Comparison of ENCODE assay signal across 16 cellular contexts in the genomic region with DNA sequence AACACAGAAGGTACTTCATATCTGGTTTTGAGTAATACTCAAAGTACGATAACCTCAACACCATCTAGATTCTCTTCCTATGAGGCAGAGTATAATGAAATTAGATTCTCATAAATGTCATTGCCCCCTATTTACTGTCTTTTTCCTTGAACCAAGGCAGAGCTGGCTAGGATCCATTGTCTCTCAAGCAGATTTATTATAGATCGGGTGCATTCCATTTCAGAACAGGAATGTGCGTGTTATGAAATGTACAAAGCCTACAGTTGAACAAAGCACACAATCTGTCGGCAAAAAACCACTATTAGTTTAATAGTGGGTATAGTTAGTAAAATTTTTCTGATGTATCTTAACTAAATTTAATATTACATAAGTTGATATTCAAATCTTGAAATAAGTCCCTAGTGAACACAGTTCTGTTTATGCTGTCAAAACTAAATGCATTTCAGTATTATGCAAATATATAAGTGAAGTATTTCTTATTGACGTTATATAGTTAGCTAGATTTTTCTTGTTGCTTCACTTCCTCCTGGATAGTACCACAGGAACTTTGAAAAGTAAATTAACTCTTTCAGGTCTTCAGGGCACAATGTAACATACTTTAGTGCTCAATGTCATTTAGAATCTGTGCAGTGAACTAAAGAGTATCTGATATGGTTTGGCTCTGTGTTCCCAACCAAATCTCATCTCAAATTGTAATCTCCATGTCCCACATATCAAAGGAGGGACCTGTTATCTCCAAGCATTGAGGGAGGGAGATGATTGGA.
DNase-seq lines count a peak whose midpoint lies in the region; FAIRE-seq and TF ChIP-seq lines count a peak whose summit lies in the region.
"Had no signal": no experiment of that assay in that cellular context is flagged by ENCODE, and none has a peak within 500 bp of the region (broad histone marks: within the 10 kb centered on the region; RNA-seq: fewer than 3 reads in every experiment).

No MANE protein-coding gene starts in this region.

- H3K36me3 ChIP-seq in kidney (ENCODE audit: control insufficient read depth in 1 of 2, insufficient read depth in 2 of 2, low read length in 2 of 2) = no peaks in the 10 kb centered on the region
- H3K36me3 ChIP-seq in MM.1S (replicated peaks; ENCODE audit: insufficient read depth, low read length) = no peaks in the 10 kb centered on the region
- H3K36me3 ChIP-seq: left ventricle myocardium inferior had no signal

- H3K4me3 Mint-ChIP-seq in brain = no peak overlapping the region
- H3K4me3 Mint-ChIP-seq in endothelial cell (ENCODE audit: unreplicated experiment) = no peak overlapping the region
- H3K4me3 Mint-ChIP-seq: activated CD4-positive, alpha-beta T cell treated with anti-CD3 and anti-CD28 coated beads, Interleukin-2, amount 10 ng/mL, durations not matched to agents 24 days and 14 days had no signal

- TF ChIP-seq RAD21 in Ishikawa (IDR thresholded peaks at IDR 0.05; ENCODE audit: low read depth) = no peak

- H3K79me2 ChIP-seq in MM.1S (ENCODE audit: low read length) = no peaks in the 10 kb centered on the region

- H3K4me3 ChIP-seq in kidney (ENCODE audit: low read length in 2 of 2) = peak overlapping the region; percentile 3 to 10
- no peak overlapping the region for H3K4me3 ChIP-seq in MM.1S (ENCODE audit: low read length)
- H3K4me3 ChIP-seq: left ventricle myocardium inferior, PC-9, testis had no signal

- TF ChIP-seq CTCF in brain (conservative IDR thresholded peaks at IDR 0.05) (no peak), kidney (IDR thresholded peaks at IDR 0.05; ENCODE audit: borderline replicate concordance, extremely low read depth, insufficient read depth) (no peak), MM.1S (IDR thresholded peaks at IDR 0.05; ENCODE audit: low read length) (no peak), endothelial cell (IDR thresholded peaks at IDR 0.05; ENCODE audit: unreplicated experiment) (no peak)

- H3K36me3 Mint-ChIP-seq in brain (no peaks in the 10 kb centered on the region), endothelial cell (ENCODE audit: low read depth, unreplicated experiment) (no peaks in the 10 kb centered on the region)

- H3K4me1 ChIP-seq in kidney (ENCODE audit: control insufficient read depth in 1 of 2, insufficient read depth in 1 of 2, low read depth in 1 of 2, low read length in 2 of 2) = peaks cover 14 to 40% of the 10 kb centered on the region in 2 donors
- no peaks in the 10 kb centered on the region for H3K4me1 ChIP-seq in MM.1S (ENCODE audit: low read length)

- H3K27ac Mint-ChIP-seq in brain (peak overlapping the region in 3 of 5 experiments; percentile 14 to 43 (median 40)), endothelial cell (ENCODE audit: unreplicated experiment) (no peak overlapping the region)
- H3K27ac Mint-ChIP-seq: activated CD4-positive, alpha-beta T cell treated with anti-CD3 and anti-CD28 coated beads, Interleukin-2, amount 10 ng/mL, durations not matched to agents 24 days and 14 days had no signal

- H3K9me2 ChIP-seq in MM.1S (replicated peaks; ENCODE audit: insufficient read depth, low read length) = no peaks in the 10 kb centered on the region

- no peak for DNase-seq in kidney
- DNase-seq in urothelium cell line (ENCODE audit: low spot score) = peak; percentile 18
- no peak for DNase-seq in MM.1S
- DNase-seq in endothelial cell (ENCODE audit: low spot score) = no peak
- no peak for DNase-seq in cortex of kidney (lab: John Stamatoyannopoulos, UW)
- DNase-seq: activated CD4-positive, alpha-beta T cell treated with anti-CD3 and anti-CD28 coated beads, Interleukin-2, amount 10 ng/mL, durations not matched to agents 24 days and 14 days; activated T-cell treated with anti-CD3 and anti-CD28 coated beads, Interleukin-2, amount 50 U/mL, for 48 hours; amygdala; effector memory CD4-positive, alpha-beta T cell; left ventricle myocardium inferior; NCI-H1105; PC-9; T-helper 2 cell; testis had no signal

- H3K27me3 Mint-ChIP-seq in brain (no peaks in the 10 kb centered on the region), endothelial cell (ENCODE audit: unreplicated experiment) (no peaks in the 10 kb centered on the region)

- FAIRE-seq in kidney (lab: Jason Lieb, UNC) = peak; percentile 64
- no peak for FAIRE-seq in urothelium cell line (lab: Jason Lieb, UNC)

- H3K9me3 Mint-ChIP-seq in brain (peaks cover 0 to 2% (median 0%) of the 10 kb centered on the region in 5 experiments), endothelial cell (ENCODE audit: unreplicated experiment) (no peaks in the 10 kb centered on the region)
- H3K9me3 Mint-ChIP-seq: activated CD4-positive, alpha-beta T cell treated with anti-CD3 and anti-CD28 coated beads, Interleukin-2, amount 10 ng/mL, durations not matched to agents 24 days and 14 days had no signal

- H4K20me1 ChIP-seq in MM.1S (ENCODE audit: insufficient read depth, low read length) = no peaks in the 10 kb centered on the region

- TF ChIP-seq EP300 in Ishikawa (IDR thresholded peaks at IDR 0.05; ENCODE audit: borderline replicate concordance) = no peak

- H3K4me1 Mint-ChIP-seq in brain = peaks cover 74% of the 10 kb centered on the region
- H3K4me1 Mint-ChIP-seq in endothelial cell (ENCODE audit: unreplicated experiment) = peaks cover 6% of the 10 kb centered on the region
- H3K4me1 Mint-ChIP-seq: activated CD4-positive, alpha-beta T cell treated with anti-CD3 and anti-CD28 coated beads, Interleukin-2, amount 10 ng/mL, durations not matched to agents 24 days and 14 days had no signal

- no peaks in the 10 kb centered on the region for H3K27me3 ChIP-seq in MM.1S (replicated peaks; ENCODE audit: insufficient read depth, low read length)
- H3K27me3 ChIP-seq: testis had no signal

- intact Hi-C loops in kidney (cut with DNase I) = no loop called here

- H3K4me2 ChIP-seq in MM.1S (ENCODE audit: low read depth, low read length) = no peak overlapping the region
- H3K4me2 ChIP-seq: PC-9 had no signal

- no peak overlapping the region for H2AFZ ChIP-seq in MM.1S (ENCODE audit: low read length)
- H2AFZ ChIP-seq: PC-9 had no signal

- H3K9me3 ChIP-seq in kidney (ENCODE audit: control insufficient read depth in 1 of 2, low read length in 2 of 2) = no peaks in the 10 kb centered on the region
- H3K9me3 ChIP-seq in MM.1S (replicated peaks; ENCODE audit: insufficient read depth, low read length) = no peaks in the 10 kb centered on the region
- H3K9me3 ChIP-seq: left ventricle myocardium inferior, testis had no signal

- H3F3A ChIP-seq in MM.1S (ENCODE audit: insufficient read depth, low read length) = no peaks in the 10 kb centered on the region

- H3K27ac ChIP-seq in kidney (ENCODE audit: low read depth in 2 of 2, low read length in 2 of 2) (peak overlapping the region; percentile 43 to 53), MM.1S (ENCODE audit: low read length) (no peak overlapping the region)
- H3K27ac ChIP-seq: left ventricle myocardium inferior, PC-9, testis had no signal

- peak overlapping the region in 1 of 2 donors; percentile 28 for H3K9ac ChIP-seq in kidney (ENCODE audit: low read length in 2 of 2)
- H3K9ac ChIP-seq in MM.1S (ENCODE audit: low read length) = no peak overlapping the region

TF ChIP-seq in Ishikawa, 13 proteins besides CTCF, POLR2A, EP300 and RAD21 (continues in another document):
- TF ChIP-seq TCF12 (IDR thresholded peaks at IDR 0.05; ENCODE audit: low read depth) (0 out of 2 replicates have a peak, but pooled peaks have one; percentile 25), CREB1 (IDR thresholded peaks at IDR 0.05; ENCODE audit: low read depth) (no peak), TEAD4 (IDR thresholded peaks at IDR 0.05) (peak; percentile 77), TAF1 (IDR thresholded peaks at IDR 0.05; ENCODE audit: low read depth) (no peak), ZBTB7A (IDR thresholded peaks at IDR 0.05; ENCODE audit: low read depth) (no peak), NFIC (IDR thresholded peaks at IDR 0.05) (0 out of 2 replicates have a peak, but pooled peaks have one; percentile 34), CEBPB (IDR thresholded peaks at IDR 0.05) (0 out of 2 replicates have a peak, but pooled peaks have one; percentile 7), EGR1 (IDR thresholded peaks at IDR 0.05) (no peak), YY1 (IDR thresholded peaks at IDR 0.05; ENCODE audit: low read depth) (no peak)
- TF ChIP-seq, protein P1, sequence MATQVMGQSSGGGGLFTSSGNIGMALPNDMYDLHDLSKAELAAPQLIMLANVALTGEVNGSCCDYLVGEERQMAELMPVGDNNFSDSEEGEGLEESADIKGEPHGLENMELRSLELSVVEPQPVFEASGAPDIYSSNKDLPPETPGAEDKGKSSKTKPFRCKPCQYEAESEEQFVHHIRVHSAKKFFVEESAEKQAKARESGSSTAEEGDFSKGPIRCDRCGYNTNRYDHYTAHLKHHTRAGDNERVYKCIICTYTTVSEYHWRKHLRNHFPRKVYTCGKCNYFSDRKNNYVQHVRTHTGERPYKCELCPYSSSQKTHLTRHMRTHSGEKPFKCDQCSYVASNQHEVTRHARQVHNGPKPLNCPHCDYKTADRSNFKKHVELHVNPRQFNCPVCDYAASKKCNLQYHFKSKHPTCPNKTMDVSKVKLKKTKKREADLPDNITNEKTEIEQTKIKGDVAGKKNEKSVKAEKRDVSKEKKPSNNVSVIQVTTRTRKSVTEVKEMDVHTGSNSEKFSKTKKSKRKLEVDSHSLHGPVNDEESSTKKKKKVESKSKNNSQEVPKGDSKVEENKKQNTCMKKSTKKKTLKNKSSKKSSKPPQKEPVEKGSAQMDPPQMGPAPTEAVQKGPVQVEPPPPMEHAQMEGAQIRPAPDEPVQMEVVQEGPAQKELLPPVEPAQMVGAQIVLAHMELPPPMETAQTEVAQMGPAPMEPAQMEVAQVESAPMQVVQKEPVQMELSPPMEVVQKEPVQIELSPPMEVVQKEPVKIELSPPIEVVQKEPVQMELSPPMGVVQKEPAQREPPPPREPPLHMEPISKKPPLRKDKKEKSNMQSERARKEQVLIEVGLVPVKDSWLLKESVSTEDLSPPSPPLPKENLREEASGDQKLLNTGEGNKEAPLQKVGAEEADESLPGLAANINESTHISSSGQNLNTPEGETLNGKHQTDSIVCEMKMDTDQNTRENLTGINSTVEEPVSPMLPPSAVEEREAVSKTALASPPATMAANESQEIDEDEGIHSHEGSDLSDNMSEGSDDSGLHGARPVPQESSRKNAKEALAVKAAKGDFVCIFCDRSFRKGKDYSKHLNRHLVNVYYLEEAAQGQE (IDR thresholded peaks at IDR 0.05; ENCODE audit: low read depth) = no peak
- TF ChIP-seq, protein P2, sequence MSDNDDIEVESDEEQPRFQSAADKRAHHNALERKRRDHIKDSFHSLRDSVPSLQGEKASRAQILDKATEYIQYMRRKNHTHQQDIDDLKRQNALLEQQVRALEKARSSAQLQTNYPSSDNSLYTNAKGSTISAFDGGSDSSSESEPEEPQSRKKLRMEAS (IDR thresholded peaks at IDR 0.05) = no peak
- TF ChIP-seq, protein P3, sequence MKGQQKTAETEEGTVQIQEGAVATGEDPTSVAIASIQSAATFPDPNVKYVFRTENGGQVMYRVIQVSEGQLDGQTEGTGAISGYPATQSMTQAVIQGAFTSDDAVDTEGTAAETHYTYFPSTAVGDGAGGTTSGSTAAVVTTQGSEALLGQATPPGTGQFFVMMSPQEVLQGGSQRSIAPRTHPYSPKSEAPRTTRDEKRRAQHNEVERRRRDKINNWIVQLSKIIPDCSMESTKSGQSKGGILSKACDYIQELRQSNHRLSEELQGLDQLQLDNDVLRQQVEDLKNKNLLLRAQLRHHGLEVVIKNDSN (IDR thresholded peaks at IDR 0.05) = no peak
